ENCODE assay signal across 17 cellular contexts in genomic region chr18:59052965-59053960, GRCh38.
A peak's percentile ranks its signal among the peaks of the same experiment; 100 is the strongest.
DNase-seq lines count a peak whose midpoint lies in the region; ATAC-seq and TF ChIP-seq lines count a peak whose summit lies in the region.
"Had no signal": no experiment of that assay in that cellular context is flagged by ENCODE, and none has a peak within 500 bp of the region (broad histone marks: within the 10 kb centered on the region; RNA-seq: fewer than 3 reads in every experiment).

No MANE protein-coding gene starts in this region.

- H3K9ac ChIP-seq in subcutaneous abdominal adipose tissue (ENCODE audit: low read length in 5 of 5) = no peak overlapping the region
- no peak overlapping the region for H3K9ac ChIP-seq in MM.1S (ENCODE audit: low read length)

- H3K27me3 ChIP-seq in ascending aorta (no peaks in the 10 kb centered on the region), subcutaneous abdominal adipose tissue (ENCODE audit: control insufficient read depth in 5 of 5, insufficient read depth in 4 of 5, low read length in 5 of 5) (no peaks in the 10 kb centered on the region), MM.1S (replicated peaks; ENCODE audit: insufficient read depth, low read length) (no peaks in the 10 kb centered on the region)
- H3K27me3 ChIP-seq: adrenal gland had no signal

- no peak overlapping the region for H3K4me2 ChIP-seq in MM.1S (ENCODE audit: low read depth, low read length)

- no peaks in the 10 kb centered on the region for H3K9me3 ChIP-seq in ascending aorta
- H3K9me3 ChIP-seq in subcutaneous abdominal adipose tissue (ENCODE audit: control insufficient read depth in 5 of 5, low read length in 5 of 5) = no peaks in the 10 kb centered on the region
- H3K9me3 ChIP-seq in MM.1S (replicated peaks; ENCODE audit: insufficient read depth, low read length) = no peaks in the 10 kb centered on the region
- H3K9me3 ChIP-seq: adrenal gland had no signal

- TF ChIP-seq CTCF in ascending aorta (IDR thresholded peaks at IDR 0.05) (no peak), MM.1S (IDR thresholded peaks at IDR 0.05; ENCODE audit: low read length) (no peak)

- no peaks in the 10 kb centered on the region for H3K9me2 ChIP-seq in MM.1S (replicated peaks; ENCODE audit: insufficient read depth, low read length)

- H4K20me1 ChIP-seq in MM.1S (ENCODE audit: insufficient read depth, low read length) = no peaks in the 10 kb centered on the region

- no peak overlapping the region for H2AFZ ChIP-seq in MM.1S (ENCODE audit: low read length)

- peak; percentile 62 for DNase-seq in GM04504 (ENCODE audit: low read depth)
- DNase-seq in ascending aorta (ENCODE audit: low spot score in 2 of 2) = peak in 1 of 2 donors; percentile 62
- DNase-seq in kidney tubule cell (ENCODE audit: low spot score) = peak; percentile 11
- DNase-seq in activated effector memory CD4-positive, alpha-beta T cell treated with Interleukin-2 at 50 U/mL for 16 hours = no peak
- no peak for DNase-seq in MM.1S
- DNase-seq: activated CD4-positive, alpha-beta memory T cell treated with anti-CD3 and anti-CD28 coated beads for 36 hours; activated T-cell treated with anti-CD3 and anti-CD28 coated beads, Interleukin-2, amount 50 U/mL, for 72 hours; adrenal gland; CD4-positive, alpha-beta memory T cell; head of caudate nucleus; kidney glomerular epithelial cell; NCI-H1092 treated with DMSO at 0.1 percent for 48 hours; SW 1271 had no signal

- no peaks in the 10 kb centered on the region for H3K79me2 ChIP-seq in MM.1S (ENCODE audit: low read length)

- ATAC-seq in HG02840 (IDR thresholded peaks at IDR 0.05; ENCODE audit: low FRiP score, unreplicated experiment) = no peak
- ATAC-seq: activated T-cell treated with anti-CD3 and anti-CD28 coated beads, Interleukin-2, amount 50 U/mL, for 72 hours; HCT116 had no signal

- H3K4me3 ChIP-seq in ascending aorta = no peak overlapping the region
- no peak overlapping the region for H3K4me3 ChIP-seq in subcutaneous abdominal adipose tissue (ENCODE audit: low read depth in 1 of 5, low read length in 5 of 5)
- no peak overlapping the region for H3K4me3 ChIP-seq in MM.1S (ENCODE audit: low read length)
- H3K4me3 ChIP-seq: adrenal gland had no signal

- no peaks in the 10 kb centered on the region for H3F3A ChIP-seq in MM.1S (ENCODE audit: insufficient read depth, low read length)

- H3K27ac ChIP-seq in ascending aorta (peak overlapping the region; percentile 71 to 83), subcutaneous abdominal adipose tissue (ENCODE audit: low read depth, low read length) (peak overlapping the region; percentile 63), MM.1S (ENCODE audit: low read length) (no peak overlapping the region)
- H3K27ac ChIP-seq: epithelial cell of prostate had no signal

- peaks cover 9 to 43% of the 10 kb centered on the region in 2 donors for H3K4me1 ChIP-seq in ascending aorta
- H3K4me1 ChIP-seq in subcutaneous abdominal adipose tissue (ENCODE audit: control insufficient read depth in 5 of 5, insufficient read depth in 5 of 5, low read length in 5 of 5) = peaks cover 1 to 36% (median 28%) of the 10 kb centered on the region in 5 donors
- H3K4me1 ChIP-seq in MM.1S (ENCODE audit: low read length) = no peaks in the 10 kb centered on the region
- H3K4me1 ChIP-seq: adrenal gland had no signal

- H3K36me3 ChIP-seq in ascending aorta = no peaks in the 10 kb centered on the region
- H3K36me3 ChIP-seq in subcutaneous abdominal adipose tissue (ENCODE audit: control insufficient read depth in 5 of 5, insufficient read depth in 5 of 5, low read length in 5 of 5) = no peaks in the 10 kb centered on the region
- H3K36me3 ChIP-seq in MM.1S (replicated peaks; ENCODE audit: insufficient read depth, low read length) = no peaks in the 10 kb centered on the region
- H3K36me3 ChIP-seq: adrenal gland had no signal

- intact Hi-C loops in ascending aorta (cut with DNase I) = loop anchor here (2.0 kb wide), 2 partner anchors 54 to 138 kb away; no protein-coding TSS in a partner anchor

Comparison
In these comparisons a context has a peak if more than half of its experiments do, and no peak if none do; other contexts are left out.
1. DNase-seq: peak in GM04504 (single experiment) and kidney tubule cell (single experiment); none in activated effector memory CD4-positive, alpha-beta T cell treated with Interleukin-2 at 50 U/mL for 16 hours (single experiment) and MM.1S (single experiment).